1 cellular context compared by ENCODE assay signal in the genomic region with DNA sequence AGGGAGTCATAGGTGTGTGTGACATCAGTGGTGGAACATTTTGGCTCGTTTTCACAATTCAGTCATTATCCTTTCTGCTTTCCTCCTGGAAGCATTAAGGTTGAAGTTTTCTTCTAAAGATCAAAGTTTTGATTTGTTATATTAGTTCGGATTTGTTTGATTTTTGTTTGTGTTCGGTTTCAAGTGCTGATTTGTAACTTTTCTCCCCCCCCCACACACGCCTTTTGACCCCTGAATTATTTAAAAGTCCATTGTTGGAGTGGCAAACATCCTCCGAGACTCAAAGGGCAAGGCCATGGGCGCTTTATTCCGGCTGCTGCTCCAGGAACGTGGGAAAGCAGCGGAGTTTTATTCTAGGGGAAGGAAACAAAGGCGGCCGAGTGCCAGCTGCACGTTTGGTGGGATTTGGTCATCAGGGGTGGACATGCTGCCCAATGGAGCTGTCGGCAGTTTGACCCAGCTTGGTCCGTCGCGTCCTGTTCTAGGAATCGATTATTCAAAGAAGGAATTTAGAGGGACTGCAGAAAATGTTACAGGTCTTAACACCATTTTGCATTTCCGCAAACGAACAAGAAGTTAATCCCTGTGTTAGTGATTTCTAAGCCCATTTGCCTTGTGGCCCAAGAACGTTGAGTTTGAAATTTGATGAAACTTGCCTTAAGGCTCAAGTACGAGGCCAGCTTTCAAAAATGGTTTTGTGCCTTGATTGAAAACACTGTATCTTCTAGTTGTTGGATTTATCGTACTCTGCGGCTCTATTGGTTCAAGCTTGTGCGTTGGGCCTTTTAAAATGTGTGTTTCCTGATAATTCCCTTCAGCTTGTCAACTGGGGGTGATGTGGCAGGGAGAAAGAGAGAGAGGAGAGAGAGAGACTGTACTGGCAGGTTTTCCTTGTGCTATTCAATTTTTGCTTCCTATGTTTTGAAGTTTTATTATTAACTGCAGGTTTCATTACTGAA.
A peak's percentile ranks its signal among the peaks of the same experiment; 100 is the strongest.
TF ChIP-seq lines count a peak whose summit lies in the region.

No MANE protein-coding gene starts in this region.

TF ChIP-seq in HCT116, 20 proteins besides CTCF, POLR2A, EP300 and RAD21 (continued from another document):
- TF ChIP-seq, protein P1, sequence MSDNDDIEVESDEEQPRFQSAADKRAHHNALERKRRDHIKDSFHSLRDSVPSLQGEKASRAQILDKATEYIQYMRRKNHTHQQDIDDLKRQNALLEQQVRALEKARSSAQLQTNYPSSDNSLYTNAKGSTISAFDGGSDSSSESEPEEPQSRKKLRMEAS (IDR thresholded peaks at IDR 0.05), result no peak
- TF ChIP-seq SIN3A (IDR thresholded peaks at IDR 0.05; ENCODE audit: low read depth) (peak; percentile 24; the same call in 1 of the 2 replicates), EGR1 (IDR thresholded peaks at IDR 0.05; ENCODE audit: low read depth) (no peak), ZNF274 (IDR thresholded peaks at IDR 0.05; ENCODE audit: low read depth, low read length) (no peak), CBX3 (IDR thresholded peaks at IDR 0.05; ENCODE audit: low read depth) (no peak), ELF1 (IDR thresholded peaks at IDR 0.05; ENCODE audit: borderline replicate concordance, low read depth) (no peak)
